33 cellular contexts compared by ENCODE assay signal in the genomic region with DNA sequence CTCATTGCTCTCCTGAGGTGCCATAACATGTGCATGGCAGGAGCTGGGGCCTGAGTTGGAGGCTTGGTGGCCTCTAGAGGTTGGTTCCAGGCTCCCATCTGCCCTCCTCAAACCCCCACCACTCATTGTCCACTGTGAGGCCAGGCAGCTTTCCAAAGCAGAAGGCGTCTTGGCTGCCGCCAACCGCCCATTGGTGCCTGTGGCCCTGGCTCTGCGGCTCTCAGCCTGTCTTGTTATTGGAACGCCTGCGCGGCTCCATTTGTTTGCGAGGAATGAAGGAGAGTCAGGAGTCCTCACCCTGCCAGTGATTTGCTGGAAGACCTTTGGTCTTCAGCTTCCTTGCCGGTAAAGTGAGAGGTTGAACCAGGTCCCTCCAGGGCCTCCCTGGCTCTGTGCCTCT. TPM values are rescaled to one million over a fixed set of nuclear protein-coding genes. Genes with fewer than 3 reads are reported as not detected.
"Had no signal": no experiment of that assay in that cellular context is flagged by ENCODE, and none has a peak within 500 bp of the region (broad histone marks: within the 10 kb centered on the region; RNA-seq: fewer than 3 reads in every experiment).

No MANE protein-coding gene starts in this region.

- H3K27ac Mint-ChIP-seq: activated B cell treated with CpG ODN at 0.5 μM for 24 hours; activated CD8-positive, alpha-beta T cell treated with anti-CD3 and anti-CD28 coated beads for 36 hours; activated naive CD8-positive, alpha-beta T cell; activated T-helper 17 cell treated with anti-CD3 and anti-CD28 coated beads, Interleukin-2, amount 50 U/mL, for 72 hours; T-helper 17 cell; T-helper 2 cell treated with Interferon-gamma antibody and Interleukin-4, amounts not matched to agents 5 μg/mL and 100 μg/mL, for 36 hours had no signal

- H3K9me3 ChIP-seq: body of pancreas had no signal

- H3K27ac ChIP-seq: body of pancreas, esophagus muscularis mucosa, foreskin keratinocyte, gastrocnemius medialis, WERI-Rb-1 had no signal

- H3K4me1 Mint-ChIP-seq: activated B cell treated with CpG ODN at 0.5 μM for 24 hours; activated T-helper 17 cell treated with anti-CD3 and anti-CD28 coated beads, Interleukin-2, amount 50 U/mL, for 72 hours; T-helper 17 cell had no signal

- H3K4me1 ChIP-seq: body of pancreas, esophagus muscularis mucosa, foreskin keratinocyte, gastrocnemius medialis had no signal

- DNase-seq: activated B cell treated with CpG ODN at 0.5 μM for 24 hours; activated CD4-positive, alpha-beta T cell treated with anti-CD3 and anti-CD28 coated beads for 48 hours; activated CD4-positive, alpha-beta T cell treated with anti-CD3 and anti-CD28 coated beads, Interleukin-2, amount 50 U/mL, for 1 hour; activated CD4-positive, alpha-beta T cell treated with anti-CD3 and anti-CD28 coated beads, Interleukin-2, amount 50 U/mL, for 48 hours; activated CD8-positive, alpha-beta memory T cell treated with anti-CD3 and anti-CD28 coated beads for 24 hours; activated CD8-positive, alpha-beta T cell treated with anti-CD3 and anti-CD28 coated beads for 36 hours; activated effector memory CD4-positive, alpha-beta T cell treated with Interleukin-2 at 50 U/mL for 16 hours; activated gamma-delta T cell treated with Interleukin-2 at 50 U/mL for 16 hours; activated naive CD4-positive, alpha-beta T cell treated with anti-CD3 and anti-CD28 coated beads, Interleukin-2, amount 50 U/mL, for 16 hours; activated naive CD4-positive, alpha-beta T cell treated with Interleukin-2 at 50 U/mL for 16 hours; activated T-cell treated with anti-CD3 and anti-CD28 coated beads, Interleukin-2, amount 50 U/mL, for 4 hours; amniotic stem cell; anterior cingulate cortex; cortex of kidney; dermis blood vessel endothelial cell; effector CD4-positive, alpha-beta T cell; effector memory CD8-positive, alpha-beta T cell; erythroblast; foreskin keratinocyte; gastrocnemius medialis; glutamatergic neuron; T-helper 1 cell; T-helper 17 cell; T1000; WERI-Rb-1 had no signal

- H3K4me3 Mint-ChIP-seq: activated B cell treated with CpG ODN at 0.5 μM for 24 hours; activated CD8-positive, alpha-beta T cell treated with anti-CD3 and anti-CD28 coated beads for 36 hours; activated naive CD8-positive, alpha-beta T cell; activated T-cell treated with anti-CD3 and anti-CD28 coated beads, Interleukin-2, amount 50 U/mL, for 4 hours; activated T-helper 17 cell treated with anti-CD3 and anti-CD28 coated beads, Interleukin-2, amount 50 U/mL, for 72 hours; effector memory CD8-positive, alpha-beta T cell; T-helper 17 cell; T-helper 2 cell treated with Interferon-gamma antibody and Interleukin-4, amounts not matched to agents 5 μg/mL and 100 μg/mL, for 36 hours had no signal

- ATAC-seq: activated CD4-positive, CD25-positive, alpha-beta regulatory T cell treated with anti-CD3 and anti-CD28 coated beads, Interleukin-2, amount 50 U/mL, for 24 hours; activated CD8-positive, alpha-beta T cell treated with anti-CD3 and anti-CD28 coated beads for 36 hours; activated T-cell treated with anti-CD3 and anti-CD28 coated beads, Interleukin-2, amount 50 U/mL, for 4 hours; activated T-helper 17 cell treated with anti-CD3 and anti-CD28 coated beads, Interleukin-2, amount 50 U/mL, for 72 hours; body of pancreas; effector memory CD8-positive, alpha-beta T cell; foreskin keratinocyte; gastrocnemius medialis; T-helper 17 cell had no signal

- H3K4me3 ChIP-seq: body of pancreas, esophagus muscularis mucosa, gastrocnemius medialis had no signal

- FAIRE-seq: colon had no signal

- H3K27me3 Mint-ChIP-seq: activated B cell treated with CpG ODN at 0.5 μM for 24 hours; activated CD8-positive, alpha-beta T cell treated with anti-CD3 and anti-CD28 coated beads for 36 hours; activated naive CD8-positive, alpha-beta T cell; activated T-helper 17 cell treated with anti-CD3 and anti-CD28 coated beads, Interleukin-2, amount 50 U/mL, for 72 hours; effector memory CD8-positive, alpha-beta T cell; T-helper 17 cell had no signal

- H3K36me3 ChIP-seq: gastrocnemius medialis had no signal

RNA-seq across cellular contexts. Expression of a gene that starts 43.6 kb away (rescaled TPM):
- total RNA-seq: activated B cell treated with CpG ODN at 0.5 μM for 24 hours; activated CD8-positive, alpha-beta T cell treated with anti-CD3 and anti-CD28 coated beads for 36 hours; activated T-cell treated with anti-CD3 and anti-CD28 coated beads, Interleukin-2, amount 50 U/mL, for 4 hours; activated T-helper 17 cell treated with anti-CD3 and anti-CD28 coated beads, Interleukin-2, amount 50 U/mL, for 72 hours; body of pancreas; dermis blood vessel endothelial cell; esophagus muscularis mucosa; foreskin keratinocyte; gastrocnemius medialis; T-helper 17 cell had no signal
- polyA plus RNA-seq: adipose tissue, foreskin keratinocyte had no signal
